In the genomic region with DNA sequence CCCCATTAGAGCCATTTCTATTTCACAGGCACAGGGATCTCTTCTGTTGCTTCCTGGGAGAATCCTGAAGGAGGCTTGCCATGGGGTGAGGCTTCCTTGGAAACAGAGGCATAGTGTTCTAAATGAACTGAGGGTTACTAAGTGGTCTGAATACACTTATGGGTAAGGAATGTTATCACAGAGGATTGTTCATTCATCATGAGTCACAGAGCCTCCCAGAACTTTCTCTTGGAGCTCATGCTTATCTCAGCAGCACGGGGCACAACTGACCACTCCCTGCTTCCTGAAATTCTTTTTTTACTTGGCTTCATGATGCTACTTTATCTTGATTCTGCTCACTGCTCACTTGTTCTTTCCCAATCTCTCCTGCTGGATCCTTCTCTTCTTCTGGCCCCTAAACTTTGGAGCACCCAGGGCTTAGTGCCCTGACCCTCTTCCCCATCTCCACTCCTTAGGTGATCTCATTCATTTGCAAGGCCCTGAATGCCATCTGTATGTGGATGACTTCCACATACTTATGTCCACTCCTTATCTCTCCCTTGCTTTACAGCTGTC, we compare ENCODE assay signal across 10 cellular contexts. TPM values are rescaled to one million over a fixed set of nuclear protein-coding genes. Genes with fewer than 3 reads are reported as not detected.
DNase-seq lines count a peak whose midpoint lies in the region; ATAC-seq and TF ChIP-seq lines count a peak whose summit lies in the region.
"Had no signal": no experiment of that assay in that cellular context is flagged by ENCODE, and none has a peak within 500 bp of the region (broad histone marks: within the 10 kb centered on the region; RNA-seq: fewer than 3 reads in every experiment).

No MANE protein-coding gene starts in this region.

- peaks cover 6 to 86% (median 26%) of the 10 kb centered on the region in 3 donors for H3K4me1 ChIP-seq in gastroesophageal sphincter

- peaks cover 3% of the 10 kb centered on the region for H3K9me3 Mint-ChIP-seq in stimulated activated effector memory CD8-positive, alpha-beta T cell treated with anti-CD3 and anti-CD28 coated beads, Interleukin-12 subunit alpha, Interleukin-12 subunit beta, amount 100 ng/mL, for 72 hours
- H3K9me3 Mint-ChIP-seq: activated naive CD8-positive, alpha-beta T cell treated with anti-CD3 and anti-CD28 coated beads, Interleukin-2, amount 10 ng/mL, durations not matched to agents 7 days and 5 days had no signal

- TF ChIP-seq CTCF in gastroesophageal sphincter (IDR thresholded peaks at IDR 0.05) = no peak

- intact Hi-C loops in sciatic nerve (cut with DNase I) = no loop called here

- H3K27me3 ChIP-seq in gastroesophageal sphincter = no peaks in the 10 kb centered on the region

- ATAC-seq in gastroesophageal sphincter = peak; percentile 79
- ATAC-seq in sciatic nerve = peak; percentile 88
- no peak for ATAC-seq in GM21360 (IDR thresholded peaks at IDR 0.05; ENCODE audit: unreplicated experiment)
- no peak for ATAC-seq in HG03196 (IDR thresholded peaks at IDR 0.05; ENCODE audit: unreplicated experiment)
- ATAC-seq in stimulated activated effector memory CD8-positive, alpha-beta T cell treated with anti-CD3 and anti-CD28 coated beads, Interleukin-12 subunit alpha, Interleukin-12 subunit beta, amount 100 ng/mL, for 72 hours = no peak

- TF ChIP-seq EP300 in gastroesophageal sphincter (IDR thresholded peaks at IDR 0.05) = no peak

- TF ChIP-seq POLR2A in gastroesophageal sphincter (IDR thresholded peaks at IDR 0.05) = no peak

- no peak overlapping the region for H3K27ac Mint-ChIP-seq in stimulated activated effector memory CD8-positive, alpha-beta T cell treated with anti-CD3 and anti-CD28 coated beads, Interleukin-12 subunit alpha, Interleukin-12 subunit beta, amount 100 ng/mL, for 72 hours
- H3K27ac Mint-ChIP-seq: activated naive CD8-positive, alpha-beta T cell treated with anti-CD3 and anti-CD28 coated beads, Interleukin-2, amount 10 ng/mL, durations not matched to agents 7 days and 5 days had no signal

- H3K36me3 ChIP-seq in gastroesophageal sphincter = no peaks in the 10 kb centered on the region

- no peaks in the 10 kb centered on the region for H3K9me3 ChIP-seq in gastroesophageal sphincter

- peaks cover 7% of the 10 kb centered on the region for H3K4me1 Mint-ChIP-seq in stimulated activated effector memory CD8-positive, alpha-beta T cell treated with anti-CD3 and anti-CD28 coated beads, Interleukin-12 subunit alpha, Interleukin-12 subunit beta, amount 100 ng/mL, for 72 hours

- WGBS in gastroesophageal sphincter (ENCODE audit: low coverage in 1 of 2), 2 donors = 14 to 30% methylated on average over 1 of the region's 1 CpG

- peak overlapping the region in 3 of 4 donors; percentile 33 to 59 (median 58) for H3K27ac ChIP-seq in gastroesophageal sphincter

- H3K4me3 ChIP-seq in gastroesophageal sphincter = no peak overlapping the region

- no peaks in the 10 kb centered on the region for H3K36me3 Mint-ChIP-seq in stimulated activated effector memory CD8-positive, alpha-beta T cell treated with anti-CD3 and anti-CD28 coated beads, Interleukin-12 subunit alpha, Interleukin-12 subunit beta, amount 100 ng/mL, for 72 hours

- peak; percentile 37 for DNase-seq in ELF-1 (ENCODE audit: low read depth, low spot score)
- DNase-seq in T1000 (lab: John Stamatoyannopoulos, UW) = peak; percentile 96
- no peak for DNase-seq in sciatic nerve (ENCODE audit: low spot score)
- DNase-seq in stimulated activated effector memory CD8-positive, alpha-beta T cell treated with anti-CD3 and anti-CD28 coated beads, Interleukin-12 subunit alpha, Interleukin-12 subunit beta, amount 100 ng/mL, for 72 hours (ENCODE audit: low spot score in 2 of 2) = no peak
- DNase-seq in GM19238 (ENCODE audit: insufficient read length, low spot score) = no peak
- DNase-seq: activated naive CD8-positive, alpha-beta T cell treated with anti-CD3 and anti-CD28 coated beads, Interleukin-2, amount 10 ng/mL, durations not matched to agents 7 days and 5 days; GDM1 had no signal

- H3K4me3 Mint-ChIP-seq in stimulated activated effector memory CD8-positive, alpha-beta T cell treated with anti-CD3 and anti-CD28 coated beads, Interleukin-12 subunit alpha, Interleukin-12 subunit beta, amount 100 ng/mL, for 72 hours = no peak overlapping the region
- H3K4me3 Mint-ChIP-seq: activated naive CD8-positive, alpha-beta T cell treated with anti-CD3 and anti-CD28 coated beads, Interleukin-2, amount 10 ng/mL, durations not matched to agents 7 days and 5 days had no signal

RNA-seq across cellular contexts. Expression of gene ANO6, which starts 57.9 kb away (rescaled TPM):
- total RNA-seq in gastroesophageal sphincter = 100 to 1,000 TPM; 117 to 224 (median 170) TPM
- total RNA-seq in sciatic nerve = 50.6 TPM

Comparison
In these comparisons a context has a peak if more than half of its experiments do, and no peak if none do; other contexts are left out.
1. DNase-seq: peak in ELF-1 (single experiment) and T1000 (single experiment); none in sciatic nerve (single experiment), stimulated activated effector memory CD8-positive, alpha-beta T cell treated with anti-CD3 and anti-CD28 coated beads, Interleukin-12 subunit alpha, Interleukin-12 subunit beta, amount 100 ng/mL, for 72 hours (0 of 2) and GM19238 (single experiment).
2. ATAC-seq: peak in gastroesophageal sphincter (single experiment) and sciatic nerve (single experiment); none in GM21360 (single experiment), HG03196 (single experiment) and stimulated activated effector memory CD8-positive, alpha-beta T cell treated with anti-CD3 and anti-CD28 coated beads, Interleukin-12 subunit alpha, Interleukin-12 subunit beta, amount 100 ng/mL, for 72 hours (single experiment).